ENCODE assay signal across 1 cellular context in genomic region chr2:227577555-227577954, GRCh38.
TF ChIP-seq lines count a peak whose summit lies in the region.

No MANE protein-coding gene starts in this region.

TF ChIP-seq in A549, 52 proteins besides CTCF, POLR2A, EP300 and RAD21 (continued from another document):
- TF ChIP-seq KDM1A (IDR thresholded peaks at IDR 0.05; ENCODE audit: low read depth): no peak
- no peak for TF ChIP-seq CHD2 (IDR thresholded peaks at IDR 0.05; ENCODE audit: low read length, partially characterized antibody)
- no peak for TF ChIP-seq POLR2AphosphoS2 (conservative IDR thresholded peaks at IDR 0.05; ENCODE audit: low read length)
